ENCODE assay signal across 14 cellular contexts in genomic region chr5:40221796-40222195, GRCh38.
DNase-seq lines count a peak whose midpoint lies in the region; ATAC-seq, FAIRE-seq and TF ChIP-seq lines count a peak whose summit lies in the region.
"Had no signal": no experiment of that assay in that cellular context is flagged by ENCODE, and none has a peak within 500 bp of the region (broad histone marks: within the 10 kb centered on the region; RNA-seq: fewer than 3 reads in every experiment).

No MANE protein-coding gene starts in this region.

- H3K27ac ChIP-seq in keratinocyte (ENCODE audit: control insufficient read depth, insufficient read depth, low read length): no peak overlapping the region
- H3K27ac ChIP-seq in CD8-positive, alpha-beta T cell (ENCODE audit: low read depth, low read length): no peak overlapping the region
- H3K27ac ChIP-seq: uterus had no signal

- TF ChIP-seq CTCF in AG09309 (IDR thresholded peaks at IDR 0.05; ENCODE audit: control insufficient read depth, insufficient read depth, low read depth, low read length, missing control alignments) (no peak), keratinocyte (optimal IDR thresholded peaks at IDR 0.05 in 1 of 3, IDR thresholded peaks at IDR 0.05 in 1 of 3, conservative IDR thresholded peaks at IDR 0.05 in 1 of 3; ENCODE audit: extremely low read depth in 1 of 3, insufficient read depth in 2 of 3, low read length in 3 of 3) (no peak)
- no peak for TF ChIP-seq CTCF in CD8-positive, alpha-beta T cell (IDR thresholded peaks at IDR 0.05)

- DNase-seq in AG09309 (ENCODE audit: low read depth): peak; percentile 46
- peak; percentile 90 for DNase-seq in HT1080 (ENCODE audit: low read depth)
- DNase-seq in astrocyte of the hippocampus (ENCODE audit: low read depth, low spot score): peak; percentile 64
- DNase-seq in keratinocyte (ENCODE audit: low read depth, low spot score): peak; percentile 32
- DNase-seq in CD8-positive, alpha-beta T cell: no peak
- no peak for DNase-seq in activated CD8-positive, alpha-beta memory T cell treated with anti-CD3 and anti-CD28 coated beads for 24 hours
- DNase-seq in NCI-H1436 treated with DMSO at 0.1 percent for 48 hours (lab: John Stamatoyannopoulos, UW): no peak
- no peak for DNase-seq in NOMO-1 treated with DMSO at 0.1 percent for 48 hours (lab: John Stamatoyannopoulos, UW; ENCODE audit: unreplicated experiment)
- DNase-seq: activated CD8-positive, alpha-beta T cell treated with anti-CD3 and anti-CD28 coated beads for 36 hours; activated naive CD4-positive, alpha-beta T cell treated with anti-CD3 and anti-CD28 coated beads for 36 hours; NCI-H2227 treated with DMSO at 0.1 percent for 48 hours; OCI-M1; posterior cingulate gyrus; uterus had no signal

- H3K27ac Mint-ChIP-seq in CD8-positive, alpha-beta T cell: no peak overlapping the region
- H3K27ac Mint-ChIP-seq: activated CD8-positive, alpha-beta T cell treated with anti-CD3 and anti-CD28 coated beads for 36 hours; activated naive CD4-positive, alpha-beta T cell treated with anti-CD3 and anti-CD28 coated beads for 36 hours had no signal

- no peaks in the 10 kb centered on the region for H3K9me3 ChIP-seq in keratinocyte (ENCODE audit: control insufficient read depth, low read depth, low read length)
- no peaks in the 10 kb centered on the region for H3K9me3 ChIP-seq in CD8-positive, alpha-beta T cell (ENCODE audit: low read length)
- H3K9me3 ChIP-seq: uterus had no signal

- ATAC-seq in CD8-positive, alpha-beta T cell: no peak
- ATAC-seq: activated CD8-positive, alpha-beta T cell treated with anti-CD3 and anti-CD28 coated beads for 36 hours had no signal

- H3K27me3 Mint-ChIP-seq in CD8-positive, alpha-beta T cell (ENCODE audit: low read depth): peaks cover 4% of the 10 kb centered on the region

- H3K4me3 ChIP-seq in AG09309 (ENCODE audit: control insufficient read depth, low read depth, low read length): no peak overlapping the region
- H3K4me3 ChIP-seq in keratinocyte (ENCODE audit: control insufficient read depth in 2 of 3, extremely low read depth in 1 of 3, insufficient read depth in 2 of 3, low read depth in 1 of 3, low read length in 3 of 3): no peak overlapping the region
- H3K4me3 ChIP-seq in CD8-positive, alpha-beta T cell (ENCODE audit: low read depth, low read length): no peak overlapping the region
- H3K4me3 ChIP-seq: uterus had no signal

- no peak overlapping the region for H3K4me3 Mint-ChIP-seq in CD8-positive, alpha-beta T cell
- H3K4me3 Mint-ChIP-seq: activated CD8-positive, alpha-beta T cell treated with anti-CD3 and anti-CD28 coated beads for 36 hours; activated naive CD4-positive, alpha-beta T cell treated with anti-CD3 and anti-CD28 coated beads for 36 hours had no signal

- H3K4me1 ChIP-seq in keratinocyte (ENCODE audit: control insufficient read depth, extremely low read depth, insufficient read depth, low read length): peaks cover 18% of the 10 kb centered on the region
- H3K4me1 ChIP-seq in CD8-positive, alpha-beta T cell (ENCODE audit: insufficient read depth, low read length): no peaks in the 10 kb centered on the region
- H3K4me1 ChIP-seq: uterus had no signal

- CTCF ChIA-PET in CD8-positive, alpha-beta T cell (lab: Charles Lee): no interaction called here

- intact Hi-C loops in CD8-positive, alpha-beta T cell (cut with DNase I, micrococcal nuclease): no loop called here

- peaks cover 4% of the 10 kb centered on the region for H3K9me3 Mint-ChIP-seq in CD8-positive, alpha-beta T cell

- no peaks in the 10 kb centered on the region for H4K20me1 ChIP-seq in keratinocyte (ENCODE audit: control insufficient read depth, extremely low read depth, insufficient read depth, low read length)

- FAIRE-seq in keratinocyte (lab: Jason Lieb, UNC): peak; percentile 84

- peak overlapping the region; percentile 12 for H3K4me2 ChIP-seq in keratinocyte (ENCODE audit: control insufficient read depth, extremely low read depth, insufficient read depth, low read depth, low read length)

- no peak overlapping the region for H2AFZ ChIP-seq in keratinocyte (ENCODE audit: control insufficient read depth, low read length)

- H3K27me3 ChIP-seq in keratinocyte (ENCODE audit: control insufficient read depth, extremely low read depth, insufficient read depth, low read length): no peaks in the 10 kb centered on the region
- no peaks in the 10 kb centered on the region for H3K27me3 ChIP-seq in CD8-positive, alpha-beta T cell (ENCODE audit: insufficient read depth, low read length)
- H3K27me3 ChIP-seq: uterus had no signal

- H3K9me1 ChIP-seq in keratinocyte (ENCODE audit: control insufficient read depth, extremely low read depth, insufficient read depth, low read length): no peaks in the 10 kb centered on the region

- no peaks in the 10 kb centered on the region for H3K36me3 ChIP-seq in keratinocyte (ENCODE audit: control insufficient read depth in 2 of 2, extremely low read depth in 1 of 2, insufficient read depth in 2 of 2, low read length in 2 of 2)
- no peaks in the 10 kb centered on the region for H3K36me3 ChIP-seq in CD8-positive, alpha-beta T cell (ENCODE audit: insufficient read depth, low read length)
- H3K36me3 ChIP-seq: uterus had no signal

- H3K79me2 ChIP-seq in keratinocyte (ENCODE audit: control insufficient read depth, insufficient read depth, low read length): no peaks in the 10 kb centered on the region

- POLR2A ChIA-PET in CD8-positive, alpha-beta T cell (lab: Charles Lee): no interaction called here

- no peaks in the 10 kb centered on the region for H3K36me3 Mint-ChIP-seq in CD8-positive, alpha-beta T cell

- H3K4me1 Mint-ChIP-seq in CD8-positive, alpha-beta T cell (ENCODE audit: low read depth): peaks cover 10% of the 10 kb centered on the region

- dilution Hi-C loops in keratinocyte (cut with MboI; ENCODE audit: extremely low pct_ligation_motif_present, low sequenced_read_pairs): no loop called here

- H3K9ac ChIP-seq in keratinocyte (ENCODE audit: control insufficient read depth, extremely low read depth, insufficient read depth, low read length): no peak overlapping the region

Comparison
In these comparisons a context has a peak if more than half of its experiments do, and no peak if none do; other contexts are left out.
1. DNase-seq: peak in AG09309 (single experiment), HT1080 (single experiment), astrocyte of the hippocampus (single experiment) and keratinocyte (single experiment); none in CD8-positive, alpha-beta T cell (0 of 7), activated CD8-positive, alpha-beta memory T cell treated with anti-CD3 and anti-CD28 coated beads for 24 hours (single experiment), NCI-H1436 treated with DMSO at 0.1 percent for 48 hours (single experiment) and NOMO-1 treated with DMSO at 0.1 percent for 48 hours (single experiment).